In genomic region chr15:79969175-79969574, GRCh38 we compare ENCODE assay signal across 16 cellular contexts. TPM values are rescaled to one million over a fixed set of nuclear protein-coding genes. Genes with fewer than 3 reads are reported as not detected.
DNase-seq lines count a peak whose midpoint lies in the region; ATAC-seq and TF ChIP-seq lines count a peak whose summit lies in the region.
"Had no signal": no experiment of that assay in that cellular context is flagged by ENCODE, and none has a peak within 500 bp of the region (broad histone marks: within the 10 kb centered on the region; RNA-seq: fewer than 3 reads in every experiment).

No MANE protein-coding gene starts in this region.

- H3K4me1 ChIP-seq in urinary bladder (ENCODE audit: insufficient read depth) (no peaks in the 10 kb centered on the region), tibial nerve (peaks cover 0 to 11% (median 0%) of the 10 kb centered on the region in 4 donors), mucosa of descending colon (ENCODE audit: low read depth) (no peaks in the 10 kb centered on the region)
- H3K4me1 ChIP-seq: parathyroid adenoma had no signal

- peak overlapping the region; percentile 97 for H3K4me3 Mint-ChIP-seq in activated naive CD4-positive, alpha-beta T cell treated with anti-CD3 and anti-CD28 coated beads, Interleukin-2, amount 50 U/mL, for 24 hours
- H3K4me3 Mint-ChIP-seq in T-helper 2 cell treated with Interferon-gamma antibody and Interleukin-4, amounts not matched to agents 5 μg/mL and 100 μg/mL, for 36 hours: peak overlapping the region; percentile 92
- H3K4me3 Mint-ChIP-seq in immature natural killer cell: peak overlapping the region; percentile 57 to 70 (median 68)
- H3K4me3 Mint-ChIP-seq: endodermal cell, WTC11 had no signal

- H3K27me3 ChIP-seq in tibial nerve: no peaks in the 10 kb centered on the region

- H3K4me3 ChIP-seq in urinary bladder (ENCODE audit: low read depth, low read length) (no peak overlapping the region), tibial nerve (no peak overlapping the region), mucosa of descending colon (no peak overlapping the region)
- H3K4me3 ChIP-seq: thoracic aorta had no signal

- no peak for TF ChIP-seq EP300 in tibial nerve (IDR thresholded peaks at IDR 0.05)

- H3K27ac ChIP-seq in urinary bladder (ENCODE audit: low read depth): peak overlapping the region; percentile 23
- H3K27ac ChIP-seq in tibial nerve: no peak overlapping the region
- H3K27ac ChIP-seq: parathyroid adenoma, thoracic aorta had no signal

- H3K36me3 ChIP-seq in urinary bladder (ENCODE audit: insufficient read depth): no peaks in the 10 kb centered on the region
- no peaks in the 10 kb centered on the region for H3K36me3 ChIP-seq in tibial nerve
- no peaks in the 10 kb centered on the region for H3K36me3 ChIP-seq in mucosa of descending colon (ENCODE audit: low read depth)
- H3K36me3 ChIP-seq: thoracic aorta had no signal

- WGBS in urinary bladder: 90% methylated on average over 5 of the region's 5 CpGs
- 87 to 89% methylated on average over 5 of the region's 5 CpGs for WGBS in tibial nerve, 2 donors

- TF ChIP-seq CTCF in tibial nerve (IDR thresholded peaks at IDR 0.05) (no peak), mucosa of descending colon (IDR thresholded peaks at IDR 0.05) (no peak)

- no peaks in the 10 kb centered on the region for H3K27me3 Mint-ChIP-seq in activated naive CD4-positive, alpha-beta T cell treated with anti-CD3 and anti-CD28 coated beads, Interleukin-2, amount 50 U/mL, for 24 hours
- no peaks in the 10 kb centered on the region for H3K27me3 Mint-ChIP-seq in T-helper 2 cell treated with Interferon-gamma antibody and Interleukin-4, amounts not matched to agents 5 μg/mL and 100 μg/mL, for 36 hours (ENCODE audit: low read depth)
- no peaks in the 10 kb centered on the region for H3K27me3 Mint-ChIP-seq in immature natural killer cell (ENCODE audit: low read depth in 3 of 3)

- H3K36me3 Mint-ChIP-seq in activated naive CD4-positive, alpha-beta T cell treated with anti-CD3 and anti-CD28 coated beads, Interleukin-2, amount 50 U/mL, for 24 hours: peaks cover 34% of the 10 kb centered on the region
- peaks cover 17% of the 10 kb centered on the region for H3K36me3 Mint-ChIP-seq in T-helper 2 cell treated with Interferon-gamma antibody and Interleukin-4, amounts not matched to agents 5 μg/mL and 100 μg/mL, for 36 hours (ENCODE audit: low read depth)
- H3K36me3 Mint-ChIP-seq in immature natural killer cell: peaks cover 0 to 7% (median 0%) of the 10 kb centered on the region in 3 donors
- H3K36me3 Mint-ChIP-seq: WTC11 had no signal

- H3K9me3 ChIP-seq in tibial nerve (no peaks in the 10 kb centered on the region), mucosa of descending colon (no peaks in the 10 kb centered on the region)
- H3K9me3 ChIP-seq: thoracic aorta had no signal

- H3K9me3 Mint-ChIP-seq in activated naive CD4-positive, alpha-beta T cell treated with anti-CD3 and anti-CD28 coated beads, Interleukin-2, amount 50 U/mL, for 24 hours: no peaks in the 10 kb centered on the region
- H3K9me3 Mint-ChIP-seq in T-helper 2 cell treated with Interferon-gamma antibody and Interleukin-4, amounts not matched to agents 5 μg/mL and 100 μg/mL, for 36 hours: no peaks in the 10 kb centered on the region
- no peaks in the 10 kb centered on the region for H3K9me3 Mint-ChIP-seq in immature natural killer cell
- H3K9me3 Mint-ChIP-seq: endodermal cell, WTC11 had no signal

- ATAC-seq in mucosa of descending colon: no peak
- ATAC-seq: WTC11 had no signal

- TF ChIP-seq POLR2A in tibial nerve (IDR thresholded peaks at IDR 0.05): no peak

- peaks cover 51% of the 10 kb centered on the region for H3K4me1 Mint-ChIP-seq in activated naive CD4-positive, alpha-beta T cell treated with anti-CD3 and anti-CD28 coated beads, Interleukin-2, amount 50 U/mL, for 24 hours
- peaks cover 63% of the 10 kb centered on the region for H3K4me1 Mint-ChIP-seq in T-helper 2 cell treated with Interferon-gamma antibody and Interleukin-4, amounts not matched to agents 5 μg/mL and 100 μg/mL, for 36 hours (ENCODE audit: low read depth)
- H3K4me1 Mint-ChIP-seq in immature natural killer cell: peaks cover 34 to 68% of the 10 kb centered on the region in 2 donors
- H3K4me1 Mint-ChIP-seq: endodermal cell had no signal

- H3K27ac Mint-ChIP-seq in activated naive CD4-positive, alpha-beta T cell treated with anti-CD3 and anti-CD28 coated beads, Interleukin-2, amount 50 U/mL, for 24 hours: peak overlapping the region; percentile 83
- peak overlapping the region; percentile 85 for H3K27ac Mint-ChIP-seq in T-helper 2 cell treated with Interferon-gamma antibody and Interleukin-4, amounts not matched to agents 5 μg/mL and 100 μg/mL, for 36 hours
- peak overlapping the region in 5 of 6 donors; percentile 35 to 83 (median 71) for H3K27ac Mint-ChIP-seq in immature natural killer cell
- H3K27ac Mint-ChIP-seq: endodermal cell, WTC11 had no signal

- DNase-seq in activated naive CD4-positive, alpha-beta T cell (lab: John Stamatoyannopoulos, UW): no peak
- DNase-seq in T-helper 2 cell treated with Interferon-gamma antibody and Interleukin-4, amounts not matched to agents 5 μg/mL and 100 μg/mL, for 36 hours (ENCODE audit: low spot score): no peak
- no peak for DNase-seq in immature natural killer cell
- no peak for DNase-seq in NCI-H1930 (lab: John Stamatoyannopoulos, UW)
- DNase-seq in tibial nerve (ENCODE audit: low spot score in 2 of 2): no peak
- no peak for DNase-seq in mucosa of descending colon
- DNase-seq: activated effector memory CD4-positive, alpha-beta T cell treated with Interleukin-2 at 50 U/mL for 16 hours; DMS53; endodermal cell; NCI-H1092 had no signal

- intact Hi-C loops in mucosa of descending colon (cut with DNase I, micrococcal nuclease): no loop called here

RNA-seq across cellular contexts. Expression of gene BCL2A1, which starts 1.8 kb away (rescaled TPM):
- 10 to 100 TPM; 11.2 to 16.1 (median 12.2) TPM for polyA plus RNA-seq in immature natural killer cell
- 2.3 TPM for total RNA-seq in urinary bladder
- 1.8 TPM for polyA plus RNA-seq in urinary bladder
- 1 to 10 TPM in 2 of 4 donors, under 1 TPM in 1, not detected in 1; 0.59 to 2.1 (median 1.3) TPM for total RNA-seq in tibial nerve
- total RNA-seq in mucosa of descending colon: 1 to 10 TPM; 1.0 to 5.6 (median 1.8) TPM
- total RNA-seq: endodermal cell, fibroblast of villous mesenchyme had no signal
